In genomic region chr4:148442830-148443549, GRCh38 we compare ENCODE assay signal across 8 cellular contexts. TPM values are rescaled to one million over a fixed set of nuclear protein-coding genes. Genes with fewer than 3 reads are reported as not detected.
A peak's percentile ranks its signal among the peaks of the same experiment; 100 is the strongest.
DNase-seq lines count a peak whose midpoint lies in the region; ATAC-seq and TF ChIP-seq lines count a peak whose summit lies in the region.

No MANE protein-coding gene starts in this region.

- no peaks in the 10 kb centered on the region for H3K9me3 Mint-ChIP-seq in Caco-2 (ENCODE audit: unreplicated experiment)

- peaks cover 9% of the 10 kb centered on the region for H3K4me1 ChIP-seq in Caco-2
- H3K4me1 ChIP-seq in lung (ENCODE audit: control insufficient read depth in 2 of 2, insufficient read depth in 2 of 2, low read length in 2 of 2): peaks cover 2 to 5% of the 10 kb centered on the region in 2 donors
- H3K4me1 ChIP-seq in transverse colon: peaks cover 0 to 39% (median 10%) of the 10 kb centered on the region in 4 donors

- TF ChIP-seq CTCF in Caco-2 (IDR thresholded peaks at IDR 0.05; ENCODE audit: insufficient read depth in 1 of 2, low read depth in 1 of 2, low read length in 1 of 2, severe bottlenecking in 1 of 2, unreplicated experiment in 1 of 2): no peak
- no peak for TF ChIP-seq CTCF in coronary artery (IDR thresholded peaks at IDR 0.05)
- TF ChIP-seq CTCF in lung (IDR thresholded peaks at IDR 0.05; ENCODE audit: control extremely low read depth, extremely low read depth): no peak
- TF ChIP-seq CTCF in transverse colon (IDR thresholded peaks at IDR 0.05): no peak

- peak overlapping the region; percentile 84 for H3K4me3 Mint-ChIP-seq in Caco-2 (ENCODE audit: unreplicated experiment)

- WGBS in lung, 2 donors: 0 to 1% methylated on average over 31 of the region's 31 CpGs
- 0 to 1% methylated on average over 10 to 28 of the region's 31 CpGs for WGBS in transverse colon (ENCODE audit: low coverage in 1 of 2), 2 donors

- no peak for DNase-seq in Caco-2
- DNase-seq in NCI-H69 (lab: John Stamatoyannopoulos, UW): peak; percentile 61
- no peak for DNase-seq in coronary artery (ENCODE audit: low spot score)
- no peak for DNase-seq in lung (ENCODE audit: low spot score)
- peak; percentile 42 for DNase-seq in transverse colon
- DNase-seq in retina: no peak
- no peak for DNase-seq in stimulated activated CD4-positive, alpha-beta T cell treated with anti-CD3 and anti-CD28 coated beads, Interleukin-4, amount 100 ng/mL, for 24 hours

- no peak for TF ChIP-seq POLR2A in transverse colon (IDR thresholded peaks at IDR 0.05)

- peaks cover 26% of the 10 kb centered on the region for H3K27me3 Mint-ChIP-seq in Caco-2 (ENCODE audit: insufficient read depth, unreplicated experiment)

- H3K36me3 ChIP-seq in Caco-2 (ENCODE audit: control insufficient read depth, insufficient read depth, low read length) (no peaks in the 10 kb centered on the region), lung (ENCODE audit: control insufficient read depth in 2 of 2, insufficient read depth in 2 of 2, low read length in 2 of 2) (no peaks in the 10 kb centered on the region), transverse colon (no peaks in the 10 kb centered on the region)

- TSS peak; percentile 54 for BruUV-seq in Caco-2 (replicated peaks; lab: Mats Ljungman, UMichigan)

- H3K27ac ChIP-seq in coronary artery (peak overlapping the region; percentile 92), lung (ENCODE audit: low read depth in 1 of 2, low read length in 1 of 2) (peak overlapping the region; percentile 95 to 99), transverse colon (peak overlapping the region; percentile 89 to 98 (median 93))

- POLR2A ChIA-PET in Caco-2 (lab: Charles Lee): interaction anchor here (0.7 kb wide), 1 partner anchor 11 kb away, joined by 3 read pairs; no protein-coding TSS in a partner anchor

- H3K27me3 ChIP-seq in Caco-2 (replicated peaks; ENCODE audit: control insufficient read depth, insufficient read depth, low read length) (no peaks in the 10 kb centered on the region; the same call in 1 of the 2 replicates), lung (ENCODE audit: control insufficient read depth, insufficient read depth) (no peaks in the 10 kb centered on the region), transverse colon (no peaks in the 10 kb centered on the region)

- peak; percentile 2 for ATAC-seq in GM21447 (IDR thresholded peaks at IDR 0.05; ENCODE audit: unreplicated experiment)
- peak; percentile 0 for ATAC-seq in lung (ENCODE audit: insufficient read depth, low FRiP score)

- intact Hi-C loops in Caco-2 (cut with micrococcal nuclease; ENCODE audit: unreplicated experiment) (loop anchor here (1.0 to 10.0 kb wide), 4 partner anchors 96 to 822 kb away; no protein-coding TSS in a partner anchor), transverse colon (cut with DNase I; ENCODE audit: low total_unique reads) (no loop called here)

- peaks cover 8% of the 10 kb centered on the region for H3K4me1 Mint-ChIP-seq in Caco-2 (ENCODE audit: low read depth, unreplicated experiment)

- peaks cover 6% of the 10 kb centered on the region for H3K36me3 Mint-ChIP-seq in Caco-2 (ENCODE audit: insufficient read depth, unreplicated experiment)

- H3K9me3 ChIP-seq in Caco-2: no peaks in the 10 kb centered on the region
- H3K9me3 ChIP-seq in lung (ENCODE audit: control insufficient read depth in 2 of 2, insufficient read depth in 1 of 2, low read length in 1 of 2): no peaks in the 10 kb centered on the region
- H3K9me3 ChIP-seq in transverse colon: no peaks in the 10 kb centered on the region

- H3K27ac Mint-ChIP-seq in Caco-2 (ENCODE audit: unreplicated experiment): no peak overlapping the region

- in situ Hi-C loops in transverse colon (cut with MboI; ENCODE audit: low pct_ligation_motif_present in 1 of 4, low pct_unique_long_range_greater_than_20kb in 1 of 4, low sequenced_read_pairs in 3 of 4): no loop called here

- CTCF ChIA-PET in Caco-2 (lab: Charles Lee): interaction anchor here (0.6 kb wide), 1 partner anchor 9 kb away, joined by 3 read pairs; no protein-coding TSS in a partner anchor

- TF ChIP-seq EP300 in transverse colon (IDR thresholded peaks at IDR 0.05; ENCODE audit: low read depth): no peak

- H3K4me3 ChIP-seq in Caco-2 (ENCODE audit: low read depth, low read length): peak overlapping the region; percentile 76
- H3K4me3 ChIP-seq in coronary artery: peak overlapping the region; percentile 91
- H3K4me3 ChIP-seq in lung: peak overlapping the region; percentile 90
- peak overlapping the region; percentile 60 to 94 (median 86) for H3K4me3 ChIP-seq in transverse colon

RNA-seq across cellular contexts. Expression of gene NR3C2, which starts 0.8 kb away (rescaled TPM):
- total RNA-seq in Caco-2 (2022): 0.12 and 0.16 TPM in 2 replicates
- 10 to 100 TPM; 19.5 to 43.9 TPM for total RNA-seq in lung
- 1 to 10 TPM; 2.8 to 3.6 TPM for polyA plus RNA-seq in lung
- total RNA-seq in transverse colon: 100 to 1,000 TPM in 3 of 4 donors, 10 to 100 TPM in 1; 55.5 to 147 (median 125) TPM

Comparison
In these comparisons a context has a peak if more than half of its experiments do, and no peak if none do; other contexts are left out.
1. DNase-seq: peak in NCI-H69 (single experiment) and transverse colon (single experiment); none in Caco-2 (0 of 2), coronary artery (single experiment), lung (single experiment), retina (single experiment) and stimulated activated CD4-positive, alpha-beta T cell treated with anti-CD3 and anti-CD28 coated beads, Interleukin-4, amount 100 ng/mL, for 24 hours (single experiment).
2. RNA of gene NR3C2, which starts 0.8 kb away (total RNA-seq): 55.5 to 147 TPM in transverse colon and 19.5 to 43.9 TPM in lung; 0.12 to 0.16 TPM in Caco-2; every median in the first group is over 10 times any median in the second.
3. Peak in every context shown above with its lines, with median percentiles within 50 percentile points of each other: H3K4me3 ChIP-seq and H3K27ac ChIP-seq.